Comparison of ENCODE assay signal across 8 cellular contexts in the genomic region with DNA sequence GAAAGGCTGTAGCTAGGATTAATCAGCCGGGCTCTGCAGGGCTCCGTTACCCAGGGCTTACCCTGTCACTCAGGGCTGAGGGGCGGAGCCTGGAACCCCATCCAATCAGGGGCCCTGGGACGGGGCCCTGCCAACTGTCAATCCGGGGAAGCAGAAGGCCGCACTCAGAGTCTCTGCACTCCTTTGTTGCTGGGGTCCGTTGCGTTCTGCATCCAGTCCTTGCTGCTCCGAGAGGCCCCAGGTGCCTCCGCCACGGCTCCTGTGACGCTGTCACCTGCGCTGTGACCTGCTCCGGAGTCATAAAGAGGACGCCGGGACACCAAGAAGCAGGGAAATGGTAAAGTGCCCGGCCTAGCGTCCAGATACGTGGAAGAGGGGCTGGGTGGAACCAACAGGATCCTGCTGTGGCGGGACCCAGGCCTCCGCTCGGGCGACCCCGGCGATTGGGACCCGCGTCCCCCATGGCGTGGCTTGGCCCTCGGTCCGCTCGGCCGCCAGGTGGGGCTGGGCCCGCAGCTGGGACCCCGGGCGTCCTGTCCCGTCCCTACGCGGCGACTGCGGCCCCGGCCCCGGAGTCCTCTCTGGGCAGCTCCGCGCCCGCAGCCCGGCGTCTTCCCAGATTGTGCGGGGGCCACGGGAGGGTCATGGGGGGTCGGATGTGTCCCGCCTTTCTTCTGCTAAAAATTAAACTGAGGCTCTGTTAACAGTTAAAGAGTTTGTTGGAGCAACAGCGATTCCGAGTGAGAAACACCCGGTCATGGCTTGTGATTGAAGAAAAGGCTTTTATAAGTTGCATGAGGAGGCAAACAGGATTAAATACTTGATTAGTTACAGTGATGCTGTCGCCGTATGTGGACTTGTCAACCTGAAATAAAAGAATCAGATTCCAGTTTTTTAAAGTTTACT. TPM values are rescaled to one million over a fixed set of nuclear protein-coding genes. Genes with fewer than 3 reads are reported as not detected.
DNase-seq lines count a peak whose midpoint lies in the region; ATAC-seq and TF ChIP-seq lines count a peak whose summit lies in the region.

A gene (plus strand): TSS at position 133 of the 906 bp plus-strand sequence. CDS start 7,431 bp downstream, outside the sequence.

- peak within 1 kb of the TSS; percentile 64 to 66 for H3K4me3 ChIP-seq in gastroesophageal sphincter
- H3K4me3 ChIP-seq in neutrophil (ENCODE audit: low read depth in 1 of 2, low read length in 1 of 2), result peak within 1 kb of the TSS; percentile 60 to 71

- ATAC-seq in GM21576 (IDR thresholded peaks at IDR 0.05; ENCODE audit: unreplicated experiment) (peak; percentile 93), gastroesophageal sphincter (peak; percentile 98)

- TF ChIP-seq EP300 in gastroesophageal sphincter (IDR thresholded peaks at IDR 0.05), result no peak

- H3K27ac ChIP-seq in gastroesophageal sphincter, result peak within 1 kb of the TSS; percentile 57 to 91 (median 86)
- H3K27ac ChIP-seq in neutrophil, result peak within 1 kb of the TSS; percentile 43

- H3K27me3 ChIP-seq in gastroesophageal sphincter (no peaks in the 10 kb centered on the region), neutrophil (peaks cover 14% of the 10 kb centered on the region)

- H3K36me3 ChIP-seq in gastroesophageal sphincter (no peaks in the 10 kb centered on the region), neutrophil (no peaks in the 10 kb centered on the region)

- H3K4me1 ChIP-seq in gastroesophageal sphincter, result peaks cover 0 to 27% (median 8%) of the 10 kb centered on the region in 3 donors
- H3K4me1 ChIP-seq in neutrophil (ENCODE audit: control insufficient read depth in 1 of 2, insufficient read depth in 1 of 2, low read depth in 1 of 2, low read length in 1 of 2), result peaks cover 17 to 23% of the 10 kb centered on the region in 2 experiments

- no peaks in the 10 kb centered on the region for H3K9me3 ChIP-seq in gastroesophageal sphincter
- no peaks in the 10 kb centered on the region for H3K9me3 ChIP-seq in neutrophil

- 3% methylated on average over 9 of the region's 56 CpGs; no CpG with 5 or more reads in 1 of the 2 donors for WGBS in gastroesophageal sphincter (ENCODE audit: low coverage in 1 of 2), 2 donors

- DNase-seq in DMS153 treated with DMSO at 0.1 percent for 48 hours (lab: John Stamatoyannopoulos, UW; ENCODE audit: unreplicated experiment), result peak; percentile 65
- DNase-seq in SHP77 treated with DMSO at 0.1 percent for 48 hours (lab: John Stamatoyannopoulos, UW), result peak; percentile 88
- DNase-seq in activated naive CD4-positive, alpha-beta T cell (lab: John Stamatoyannopoulos, UW), result peak; percentile 47 to 81 (median 60)
- peak; percentile 85 for DNase-seq in stromal cell of bone marrow (ENCODE audit: low read depth)

- peak; percentile 33 to 44 for TF ChIP-seq POLR2A in gastroesophageal sphincter (IDR thresholded peaks at IDR 0.05)

- TF ChIP-seq CTCF in LNCAP (IDR thresholded peaks at IDR 0.05) (peak; percentile 49), gastroesophageal sphincter (IDR thresholded peaks at IDR 0.05) (peak in 2 of 4 experiments; percentile 35 to 53), neutrophil (IDR thresholded peaks at IDR 0.05) (no peak)

RNA-seq across cellular contexts. Expression of the gene that starts here (rescaled TPM):
- total RNA-seq in gastroesophageal sphincter, result 1 to 10 TPM; 1.8 to 3.7 (median 3.1) TPM

Comparison
In these comparisons a context has a peak if more than half of its experiments do, and no peak if none do; other contexts are left out.
1. Peak in every context shown above with its lines: DNase-seq, ATAC-seq, H3K4me3 ChIP-seq and H3K27ac ChIP-seq.